Comparison of ENCODE assay signal across 1 cellular context in the genomic region with DNA sequence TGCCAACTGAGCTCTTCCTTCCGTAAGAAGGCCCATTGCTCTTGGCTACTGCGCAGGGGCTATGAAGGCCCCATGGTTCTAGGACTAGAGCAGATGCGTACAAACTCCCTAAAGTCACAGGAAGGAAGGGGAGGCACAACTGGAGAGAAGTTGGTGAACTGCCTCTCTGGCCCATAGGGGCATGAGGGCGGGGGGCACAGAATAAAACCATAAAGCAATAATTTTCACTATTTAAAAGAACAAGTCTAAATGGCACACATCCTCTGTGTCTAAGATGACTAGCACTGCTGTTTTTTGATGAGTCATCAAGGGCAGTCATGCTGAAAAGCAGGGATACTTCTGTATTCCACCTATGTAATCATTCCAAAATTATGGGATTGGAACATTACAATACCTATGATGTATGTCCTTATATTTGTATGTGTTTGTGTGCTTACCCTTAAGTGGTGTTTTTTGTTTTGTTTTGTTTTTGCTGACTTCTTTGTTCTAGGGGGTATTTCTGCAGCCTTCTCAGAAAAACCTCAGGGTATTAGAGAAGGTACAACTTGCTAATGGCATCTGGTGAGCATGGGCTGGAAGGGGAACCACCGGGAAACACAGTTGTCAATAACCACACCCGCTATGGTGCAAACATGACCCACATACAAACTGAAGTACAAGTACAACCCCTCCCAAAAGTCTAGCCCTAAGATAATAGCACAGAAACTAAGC.
TF ChIP-seq lines count a peak whose summit lies in the region.

No MANE protein-coding gene starts in this region.

TF ChIP-seq in HCT116, 20 proteins besides CTCF, POLR2A, EP300 and RAD21 (continued from another document):
- TF ChIP-seq, protein P1, sequence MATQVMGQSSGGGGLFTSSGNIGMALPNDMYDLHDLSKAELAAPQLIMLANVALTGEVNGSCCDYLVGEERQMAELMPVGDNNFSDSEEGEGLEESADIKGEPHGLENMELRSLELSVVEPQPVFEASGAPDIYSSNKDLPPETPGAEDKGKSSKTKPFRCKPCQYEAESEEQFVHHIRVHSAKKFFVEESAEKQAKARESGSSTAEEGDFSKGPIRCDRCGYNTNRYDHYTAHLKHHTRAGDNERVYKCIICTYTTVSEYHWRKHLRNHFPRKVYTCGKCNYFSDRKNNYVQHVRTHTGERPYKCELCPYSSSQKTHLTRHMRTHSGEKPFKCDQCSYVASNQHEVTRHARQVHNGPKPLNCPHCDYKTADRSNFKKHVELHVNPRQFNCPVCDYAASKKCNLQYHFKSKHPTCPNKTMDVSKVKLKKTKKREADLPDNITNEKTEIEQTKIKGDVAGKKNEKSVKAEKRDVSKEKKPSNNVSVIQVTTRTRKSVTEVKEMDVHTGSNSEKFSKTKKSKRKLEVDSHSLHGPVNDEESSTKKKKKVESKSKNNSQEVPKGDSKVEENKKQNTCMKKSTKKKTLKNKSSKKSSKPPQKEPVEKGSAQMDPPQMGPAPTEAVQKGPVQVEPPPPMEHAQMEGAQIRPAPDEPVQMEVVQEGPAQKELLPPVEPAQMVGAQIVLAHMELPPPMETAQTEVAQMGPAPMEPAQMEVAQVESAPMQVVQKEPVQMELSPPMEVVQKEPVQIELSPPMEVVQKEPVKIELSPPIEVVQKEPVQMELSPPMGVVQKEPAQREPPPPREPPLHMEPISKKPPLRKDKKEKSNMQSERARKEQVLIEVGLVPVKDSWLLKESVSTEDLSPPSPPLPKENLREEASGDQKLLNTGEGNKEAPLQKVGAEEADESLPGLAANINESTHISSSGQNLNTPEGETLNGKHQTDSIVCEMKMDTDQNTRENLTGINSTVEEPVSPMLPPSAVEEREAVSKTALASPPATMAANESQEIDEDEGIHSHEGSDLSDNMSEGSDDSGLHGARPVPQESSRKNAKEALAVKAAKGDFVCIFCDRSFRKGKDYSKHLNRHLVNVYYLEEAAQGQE (IDR thresholded peaks at IDR 0.05; ENCODE audit: low read depth) = no peak
- TF ChIP-seq EZH2 (IDR thresholded peaks at IDR 0.05) (no peak), CEBPB (IDR thresholded peaks at IDR 0.05; ENCODE audit: low read depth) (peak; percentile 32; the same call in 1 of the 2 replicates), ATF3 (IDR thresholded peaks at IDR 0.05) (no peak; the same call in 1 of the 2 replicates), SIN3A (IDR thresholded peaks at IDR 0.05; ENCODE audit: low read depth) (peak; percentile 56; the same call in 1 of the 2 replicates)
TF ChIP-seq in HCT116: peak in this region for 7.
